ENCODE assay signal across 34 cellular contexts in genomic region chr19:35842666-35843272, GRCh38. TPM values are rescaled to one million over a fixed set of nuclear protein-coding genes. Genes with fewer than 3 reads are reported as not detected.
"Had no signal": no experiment of that assay in that cellular context is flagged by ENCODE, and none has a peak within 500 bp of the region (broad histone marks: within the 10 kb centered on the region; RNA-seq: fewer than 3 reads in every experiment).

No MANE protein-coding gene starts in this region.

- H3K4me3 Mint-ChIP-seq: nephron progenitor cell; neural crest cell; stimulated activated memory B cell treated with anti-CD40 and anti-IgM and Interleukin-4, amounts not matched to agents 10 μg/mL and 1 μg/mL and 100 μg/mL, for 72 hours; stimulated activated naive CD8-positive, alpha-beta T cell treated with anti-CD3 and anti-CD28 coated beads, Interleukin-15, amount 100 ng/mL, for 72 hours; type B pancreatic cell had no signal

- H2AFZ ChIP-seq: parathyroid adenoma had no signal

- H3K79me2 ChIP-seq: parathyroid adenoma had no signal

- H3K9me3 Mint-ChIP-seq: type B pancreatic cell had no signal

- H3K9me3 ChIP-seq: testis, transverse colon, upper lobe of right lung, vagina had no signal

- H3K27ac Mint-ChIP-seq: nephron progenitor cell; progenitor cell of endocrine pancreas; stimulated activated memory B cell treated with anti-CD40 and anti-IgM and Interleukin-4, amounts not matched to agents 10 μg/mL and 1 μg/mL and 100 μg/mL, for 72 hours; stimulated activated naive CD8-positive, alpha-beta T cell treated with anti-CD3 and anti-CD28 coated beads, Interleukin-15, amount 100 ng/mL, for 72 hours; type B pancreatic cell had no signal

- H3K27me3 ChIP-seq: ovary, testis had no signal

- H3K36me3 ChIP-seq: ovary, spleen, suprapubic skin, tibial artery, transverse colon, upper lobe of right lung, vagina had no signal

- H3K4me3 ChIP-seq: ovary, psoas muscle, skin epidermis, smooth muscle cell, spleen, suprapubic skin, testis, tibial artery, transverse colon, upper lobe of right lung, vagina had no signal

- H3K36me3 Mint-ChIP-seq: stimulated activated memory B cell treated with anti-CD40 and anti-IgM and Interleukin-4, amounts not matched to agents 10 μg/mL and 1 μg/mL and 100 μg/mL, for 72 hours; type B pancreatic cell had no signal

- ATAC-seq: naive thymus-derived CD8-positive, alpha-beta T cell; psoas muscle; right cardiac atrium; sciatic nerve; stimulated activated memory B cell treated with anti-CD40 and anti-IgM and Interleukin-4, amounts not matched to agents 10 μg/mL and 1 μg/mL and 100 μg/mL, for 72 hours; stimulated activated naive CD8-positive, alpha-beta T cell treated with anti-CD3 and anti-CD28 coated beads, Interleukin-15, amount 100 ng/mL, for 72 hours; stimulated activated naive CD8-positive, alpha-beta T cell treated with anti-CD3 and anti-CD28 coated beads, Interleukin-15, Interleukin-2, amounts not matched to agents 100 U/mL and 50 U/mL, for 24 hours; upper lobe of right lung had no signal

- H3K9ac ChIP-seq: parathyroid adenoma had no signal

- H3K27ac ChIP-seq: ovary, parathyroid adenoma, psoas muscle, skin epidermis, spleen, suprapubic skin, testis, tibial artery, transverse colon, upper lobe of right lung, vagina had no signal

- H3K4me1 ChIP-seq: parathyroid adenoma, psoas muscle, testis had no signal

- H3K4me2 ChIP-seq: smooth muscle cell had no signal

- DNase-seq: naive B cell; naive thymus-derived CD8-positive, alpha-beta T cell; nephron progenitor cell; occipital lobe; ovary; psoas muscle; right cardiac atrium; spleen; stimulated activated CD4-positive, alpha-beta T cell treated with anti-CD3 and anti-CD28 coated beads, Interleukin-12 subunit alpha, Interleukin-12 subunit beta, amount 100 ng/mL, for 4 hours; stimulated activated CD4-positive, alpha-beta T cell treated with anti-CD3 and anti-CD28 coated beads, Interleukin-1b, Interleukin-23, amount 100 ng/mL, for 48 hours; stimulated activated CD4-positive, alpha-beta T cell treated with anti-CD3 and anti-CD28 coated beads, Interleukin-4, amount 100 ng/mL, for 1 hour; stimulated activated CD4-positive, alpha-beta T cell treated with anti-CD3 and anti-CD28 coated beads, Interleukin-4, amount 100 ng/mL, for 4 hours; stimulated activated CD8-positive, alpha-beta memory T cell treated with anti-CD3 and anti-CD28 coated beads, Interleukin-4, amount 100 ng/mL, for 48 hours; stimulated activated naive CD4-positive, alpha-beta T cell; stimulated activated naive CD8-positive, alpha-beta T cell treated with anti-CD3 and anti-CD28 coated beads, Interleukin-15, amount 100 ng/mL, for 72 hours; stimulated activated naive CD8-positive, alpha-beta T cell treated with anti-CD3 and anti-CD28 coated beads, Interleukin-15, Interleukin-2, amounts not matched to agents 100 U/mL and 50 U/mL, for 24 hours; substantia nigra; testis; tibial artery; transverse colon; upper lobe of right lung had no signal

RNA-seq across cellular contexts. Expression of gene NPHS1, which starts 9.5 kb away (rescaled TPM):
- total RNA-seq: neural crest cell, osteoblast, psoas muscle, renal cortical epithelial cell, right cardiac atrium, sciatic nerve, smooth muscle cell, suprapubic skin, transverse colon, upper lobe of right lung, vagina had no signal
- polyA plus RNA-seq: psoas muscle, right cardiac atrium, smooth muscle cell, urinary bladder had no signal

RNA-seq across cellular contexts. Expression of gene KIRREL2, which starts 13.9 kb away (rescaled TPM):
- total RNA-seq: osteoblast, psoas muscle, renal cortical epithelial cell, right cardiac atrium, suprapubic skin, transverse colon, upper lobe of right lung, urinary bladder, vagina had no signal
- polyA plus RNA-seq: psoas muscle, right cardiac atrium, urinary bladder had no signal

RNA-seq across cellular contexts. Expression of gene APLP1, which starts 25.6 kb away (rescaled TPM):
- total RNA-seq: naive thymus-derived CD8-positive, alpha-beta T cell had no signal
- polyA plus RNA-seq: naive thymus-derived CD8-positive, alpha-beta T cell had no signal

RNA-seq across cellular contexts. Expression of gene PRODH2, which starts 30.1 kb away (rescaled TPM):
- total RNA-seq: naive thymus-derived CD8-positive, alpha-beta T cell; neural crest cell; occipital lobe; osteoblast; psoas muscle; right cardiac atrium; sciatic nerve; smooth muscle cell; spleen; suprapubic skin; transverse colon; upper lobe of right lung; urinary bladder; vagina had no signal
- polyA plus RNA-seq: naive thymus-derived CD8-positive, alpha-beta T cell; ovary; psoas muscle; right cardiac atrium; smooth muscle cell had no signal
